8 cellular contexts compared by ENCODE assay signal in genomic region chr17:79796570-79797491, GRCh38. TPM values are rescaled to one million over a fixed set of nuclear protein-coding genes. Genes with fewer than 3 reads are reported as not detected.
DNase-seq lines count a peak whose midpoint lies in the region; TF ChIP-seq lines count a peak whose summit lies in the region.

TSS of gene CBX8 (minus strand) at chr17:79797077. CDS start at chr17:79796998, 79 bp downstream.

- H3K4me3 ChIP-seq in SJSA1 (peak within 1 kb of the TSS; percentile 85), neutrophil (ENCODE audit: low read depth in 1 of 2, low read length in 1 of 2) (peak within 1 kb of the TSS; percentile 74 to 87)

- DNase-seq in GF-D8 (lab: John Stamatoyannopoulos, UW) = peak; percentile 97
- peak; percentile 99 for DNase-seq in HEK293T (ENCODE audit: extremely low spot score)
- peak; percentile 98 for DNase-seq in MV-4-11 (lab: John Stamatoyannopoulos, UW)
- DNase-seq in SJSA1 (ENCODE audit: low read depth in 1 of 2, low spot score in 2 of 2) = peak; percentile 100
- peak; percentile 100 for DNase-seq in activated naive CD4-positive, alpha-beta T cell treated with anti-CD3 and anti-CD28 coated beads for 36 hours
- peak; percentile 99 for DNase-seq in germinal center (ENCODE audit: low spot score)
- DNase-seq in substantia nigra (lab: John Stamatoyannopoulos, UW) = peak; percentile 86 to 100 (median 100)

- no peak within 1 kb of the TSS for H3K27ac Mint-ChIP-seq in activated naive CD4-positive, alpha-beta T cell treated with anti-CD3 and anti-CD28 coated beads for 36 hours

- H3K36me3 Mint-ChIP-seq in activated naive CD4-positive, alpha-beta T cell treated with anti-CD3 and anti-CD28 coated beads for 36 hours (ENCODE audit: low read depth) = no peaks in the 10 kb centered on the region

- peak within 1 kb of the TSS; percentile 77 for H3K4me3 Mint-ChIP-seq in activated naive CD4-positive, alpha-beta T cell treated with anti-CD3 and anti-CD28 coated beads for 36 hours

- POLR2A ChIA-PET in HEK293T (lab: Yijun Ruan, JAX) = interaction anchor here (0.6 to 4.2 kb wide), 17 partner anchors 10 to 305 kb away, joined by 3 to 33 read pairs (median 5); partner anchors contain the start of genes CBX2, CBX4 and GAA

- H3K27ac ChIP-seq in SJSA1 (peak within 1 kb of the TSS; percentile 76), neutrophil (peak within 1 kb of the TSS; percentile 92), substantia nigra (ENCODE audit: low read depth, low read length, poor library complexity, severe bottlenecking) (peak within 1 kb of the TSS; percentile 85)

- H3K4me1 ChIP-seq in SJSA1 (replicated peaks) = peaks cover 76% of the 10 kb centered on the region
- H3K4me1 ChIP-seq in neutrophil (ENCODE audit: control insufficient read depth in 1 of 2, insufficient read depth in 1 of 2, low read depth in 1 of 2, low read length in 1 of 2) = peaks cover 51 to 61% of the 10 kb centered on the region in 2 experiments

- TF ChIP-seq CTCF in neutrophil (IDR thresholded peaks at IDR 0.05) = peak; percentile 39

- H3K27me3 ChIP-seq in SJSA1 (replicated peaks) (peaks cover 42% of the 10 kb centered on the region), neutrophil (peaks cover 72% of the 10 kb centered on the region)

- no peaks in the 10 kb centered on the region for H3K9me3 Mint-ChIP-seq in activated naive CD4-positive, alpha-beta T cell treated with anti-CD3 and anti-CD28 coated beads for 36 hours

- H3K4me1 Mint-ChIP-seq in activated naive CD4-positive, alpha-beta T cell treated with anti-CD3 and anti-CD28 coated beads for 36 hours (ENCODE audit: low read depth) = peaks cover 36% of the 10 kb centered on the region

- peaks cover 22% of the 10 kb centered on the region for H3K36me3 ChIP-seq in SJSA1
- peaks cover 10% of the 10 kb centered on the region for H3K36me3 ChIP-seq in neutrophil

- H3K9me3 ChIP-seq in SJSA1 (replicated peaks) (peaks cover 4% of the 10 kb centered on the region; the same call in 1 of the 2 replicates), neutrophil (no peaks in the 10 kb centered on the region)

- CTCF ChIA-PET in HEK293T (lab: Yijun Ruan, JAX) = interaction anchor here (0.6 to 1.3 kb wide), 7 partner anchors 11 to 735 kb away, joined by 3 to 6 read pairs (median 3); no protein-coding TSS in a partner anchor
- CTCF ChIA-PET in activated naive CD4-positive, alpha-beta T cell treated with anti-CD3 and anti-CD28 coated beads for 36 hours (lab: Charles Lee) = interaction anchor here (1.3 to 1.5 kb wide), 3 partner anchors 11 to 209 kb away, joined by 3 to 5 read pairs (median 4); no protein-coding TSS in a partner anchor

- peaks cover 36% of the 10 kb centered on the region for H3K27me3 Mint-ChIP-seq in activated naive CD4-positive, alpha-beta T cell treated with anti-CD3 and anti-CD28 coated beads for 36 hours (ENCODE audit: low read depth)

- intact Hi-C loops in activated naive CD4-positive, alpha-beta T cell treated with anti-CD3 and anti-CD28 coated beads for 36 hours (cut with micrococcal nuclease) = loop anchor here (1.0 to 5.0 kb wide), 6 partner anchors 14 to 465 kb away; partner anchors contain the start of genes CBX2, CBX4, EIF4A3 and RNF213

TF ChIP-seq in HEK293T, 16 proteins besides CTCF, POLR2A, EP300 and RAD21:
- TF ChIP-seq HDGF (IDR thresholded peaks at IDR 0.05; ENCODE audit: borderline replicate concordance) = peak; percentile 95; the same call in 1 of the 2 replicates
- TF ChIP-seq L3MBTL2 (conservative IDR thresholded peaks at IDR 0.05) = no peak
- no peak for TF ChIP-seq FOXM1 (IDR thresholded peaks at IDR 0.05; ENCODE audit: borderline replicate concordance)
- no peak for TF ChIP-seq LEF1 (IDR thresholded peaks at IDR 0.05; ENCODE audit: borderline replicate concordance)
- TF ChIP-seq ARNT (IDR thresholded peaks at IDR 0.05) = peak; percentile 86; the same call in 1 of the 2 replicates
- peak; percentile 98 for TF ChIP-seq PKNOX1 (IDR thresholded peaks at IDR 0.05)
- TF ChIP-seq FOXK2 (IDR thresholded peaks at IDR 0.05) = no peak
TF ChIP-seq in HEK293T: peak in this region for 3.

RNA-seq across cellular contexts. Expression of gene CBX8, which starts in this region (rescaled TPM):
- total RNA-seq in SJSA1 (2014; rRNA removed; shearing (Covaris generic)) = 9.0 and 21.0 TPM in 2 replicates
- total RNA-seq in activated naive CD4-positive, alpha-beta T cell treated with anti-CD3 and anti-CD28 coated beads for 36 hours = 1 to 10 TPM; 3.8 to 3.9 TPM

Comparison
In these comparisons a context has a peak if more than half of its experiments do, and no peak if none do; other contexts are left out.
1. Peak in every context shown above with its lines: DNase-seq, H3K4me3 ChIP-seq and H3K27ac ChIP-seq.